In the genomic region with DNA sequence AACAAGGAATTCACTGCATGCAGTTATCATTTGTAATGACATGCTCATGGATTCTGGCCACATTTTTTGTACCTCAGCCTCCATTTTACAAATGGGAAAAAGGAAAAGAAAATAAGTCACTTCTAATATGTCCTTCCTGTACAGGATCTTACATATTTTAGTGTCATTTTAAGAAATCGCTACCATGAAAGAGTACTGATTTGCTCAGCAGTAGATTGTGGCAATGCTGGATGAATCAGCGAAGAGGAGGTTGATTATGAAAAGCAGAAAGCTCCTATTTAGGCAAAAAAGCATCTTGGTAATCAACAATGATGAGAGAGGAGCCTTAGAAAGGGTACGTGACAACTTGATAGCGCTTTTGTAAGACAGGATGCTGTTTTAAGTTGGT, we compare ENCODE assay signal across 18 cellular contexts.
"Had no signal": no experiment of that assay in that cellular context is flagged by ENCODE, and none has a peak within 500 bp of the region (broad histone marks: within the 10 kb centered on the region; RNA-seq: fewer than 3 reads in every experiment).

No MANE protein-coding gene starts in this region.

- H3K27me3 ChIP-seq: ascending aorta, SJSA1, testis, upper lobe of right lung had no signal

- H3K4me1 Mint-ChIP-seq: immature natural killer cell had no signal

- H3K27me3 Mint-ChIP-seq: effector memory CD8-positive, alpha-beta T cell had no signal

- DNase-seq: activated CD4-positive, alpha-beta T cell treated with anti-CD3 and anti-CD28 coated beads for 48 hours; activated gamma-delta T cell; activated naive CD8-positive, alpha-beta T cell treated with anti-CD3 and anti-CD28 coated beads for 36 hours; effector memory CD8-positive, alpha-beta T cell; glutamatergic neuron; immature natural killer cell; mammary epithelial cell; psoas muscle; stimulated activated CD4-positive, alpha-beta T cell treated with anti-CD3 and anti-CD28 coated beads, Interleukin-15, amount 100 ng/mL, for 24 hours; stimulated activated CD4-positive, alpha-beta T cell treated with anti-CD3 and anti-CD28 coated beads, Interleukin-4, amount 100 ng/mL, for 24 hours; testis; upper lobe of right lung; WERI-Rb-1 had no signal

- H3K36me3 ChIP-seq: ascending aorta, SJSA1, upper lobe of right lung, WERI-Rb-1 had no signal

- H3K4me3 ChIP-seq: ascending aorta, psoas muscle, SJSA1, testis, upper lobe of right lung had no signal

- H3K4me3 Mint-ChIP-seq: activated naive CD8-positive, alpha-beta T cell treated with anti-CD3 and anti-CD28 coated beads for 36 hours; effector memory CD8-positive, alpha-beta T cell; immature natural killer cell; natural killer cell treated with Interleukin-12 subunit alpha and Interleukin-12 subunit beta and Interleukin-15 and Interleukin-18, amount 100 ng/mL, for 72 hours; stimulated activated naive CD8-positive, alpha-beta T cell treated with anti-CD3 and anti-CD28 coated beads, Interleukin-15, Interleukin-2, amounts not matched to agents 100 ng/mL and 50 ng/mL, for 24 hours had no signal

- H3K9me3 Mint-ChIP-seq: activated naive CD8-positive, alpha-beta T cell treated with anti-CD3 and anti-CD28 coated beads for 36 hours; immature natural killer cell; natural killer cell treated with Interleukin-12 subunit alpha and Interleukin-12 subunit beta and Interleukin-15 and Interleukin-18, amount 100 ng/mL, for 72 hours; stimulated activated naive CD8-positive, alpha-beta T cell treated with anti-CD3 and anti-CD28 coated beads, Interleukin-15, Interleukin-2, amounts not matched to agents 100 ng/mL and 50 ng/mL, for 24 hours had no signal

- ATAC-seq: effector memory CD8-positive, alpha-beta T cell; psoas muscle; upper lobe of right lung had no signal

- H3K9me3 ChIP-seq: ascending aorta, psoas muscle, SJSA1, testis, upper lobe of right lung had no signal

- H3K27ac ChIP-seq: ascending aorta, epithelial cell of prostate, psoas muscle, SJSA1, testis, WERI-Rb-1 had no signal

- H3K36me3 Mint-ChIP-seq: activated naive CD8-positive, alpha-beta T cell treated with anti-CD3 and anti-CD28 coated beads for 36 hours; immature natural killer cell; natural killer cell treated with Interleukin-12 subunit alpha and Interleukin-12 subunit beta and Interleukin-15 and Interleukin-18, amount 100 ng/mL, for 72 hours had no signal

- H3K4me1 ChIP-seq: testis had no signal

- H3K27ac Mint-ChIP-seq: activated naive CD8-positive, alpha-beta T cell treated with anti-CD3 and anti-CD28 coated beads for 36 hours; effector memory CD8-positive, alpha-beta T cell; immature natural killer cell; natural killer cell treated with Interleukin-12 subunit alpha and Interleukin-12 subunit beta and Interleukin-15 and Interleukin-18, amount 100 ng/mL, for 72 hours; stimulated activated naive CD8-positive, alpha-beta T cell treated with anti-CD3 and anti-CD28 coated beads, Interleukin-15, Interleukin-2, amounts not matched to agents 100 ng/mL and 50 ng/mL, for 24 hours had no signal
